Comparison of ENCODE assay signal across 19 cellular contexts in the genomic region with DNA sequence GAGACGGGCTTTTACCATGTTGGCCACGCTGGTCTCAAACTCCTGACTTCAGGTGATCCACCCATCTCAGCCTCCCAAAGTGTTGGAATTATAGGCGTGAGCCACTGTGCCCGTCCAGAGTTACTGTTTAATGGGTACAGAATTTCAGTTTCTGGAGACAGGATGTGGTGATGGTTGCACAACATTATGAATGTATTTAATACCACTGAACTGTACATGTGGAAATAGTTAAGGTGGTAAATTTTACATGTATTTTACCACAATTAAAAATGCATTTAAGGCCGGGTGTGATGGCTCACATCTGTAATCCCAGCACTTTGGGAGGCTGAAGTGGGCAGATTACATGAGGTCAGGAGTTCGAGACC. TPM values are rescaled to one million over a fixed set of nuclear protein-coding genes. Genes with fewer than 3 reads are reported as not detected.
A peak's percentile ranks its signal among the peaks of the same experiment; 100 is the strongest.
DNase-seq lines count a peak whose midpoint lies in the region; ATAC-seq and TF ChIP-seq lines count a peak whose summit lies in the region.
"Not testable (repeated sequence)": the region's sequence is repeated elsewhere in the genome, so short reads cannot be mapped to it uniquely, and the experiment has no call there.
"Had no signal": no experiment of that assay in that cellular context is flagged by ENCODE, and none has a peak within 500 bp of the region (broad histone marks: within the 10 kb centered on the region; RNA-seq: fewer than 3 reads in every experiment).

No MANE protein-coding gene starts in this region.

- H3K36me3 ChIP-seq in BLaER1 treated with 17β-estradiol and CSF1 and Interleukin-3, amounts not matched to agents 10 nM and 100 nM; Loucy (ENCODE audit: insufficient read depth, low read length); OCI-LY3 (replicated peaks; ENCODE audit: low read depth, low read length): not testable (repeated sequence)

- not testable (repeated sequence) for H4K20me1 ChIP-seq in BLaER1 treated with 17β-estradiol and CSF1 and Interleukin-3, amounts not matched to agents 10 nM and 100 nM; Loucy (ENCODE audit: insufficient read depth, low read length, poor library complexity, severe bottlenecking); OCI-LY3 (ENCODE audit: insufficient read depth, low read length)

- intact Hi-C loops in activated CD8-positive, alpha-beta T cell treated with anti-CD3 and anti-CD28 coated beads for 36 hours (cut with micrococcal nuclease) = not testable (repeated sequence)

- peaks cover 4 to 25% (median 15%) of the 10 kb centered on the region in 10 experiments for H3K4me1 ChIP-seq in BLaER1 treated with 17β-estradiol and CSF1 and Interleukin-3, amounts not matched to agents 10 nM and 100 nM
- not testable (repeated sequence) for H3K4me1 ChIP-seq in Loucy (ENCODE audit: insufficient read depth, low read length, poor library complexity, severe bottlenecking); OCI-LY3 (ENCODE audit: low read length)

- peak; percentile 55 for ATAC-seq in activated CD8-positive, alpha-beta T cell treated with anti-CD3 and anti-CD28 coated beads for 36 hours
- ATAC-seq in central memory CD8-positive, alpha-beta T cell (replicated peaks; ENCODE audit: extremely low read depth, poor library complexity, severe bottlenecking) = peak; percentile 76

- DNase-seq in GM04504 (ENCODE audit: low read depth) (peak; percentile 53), glomerular visceral epithelial cell (ENCODE audit: extremely low spot score) (peak; percentile 16), renal cortical epithelial cell (ENCODE audit: low read depth) (peak; percentile 18)
- peak; percentile 13 for DNase-seq in activated CD8-positive, alpha-beta T cell treated with anti-CD3 and anti-CD28 coated beads for 36 hours
- DNase-seq in central memory CD8-positive, alpha-beta T cell (ENCODE audit: low spot score in 2 of 2) = not testable (repeated sequence)

- peak overlapping the region in 9 of 11 experiments; percentile 18 to 70 (median 55); a peak in 15 of 22 replicates for H3K4me2 ChIP-seq in BLaER1 treated with 17β-estradiol and CSF1 and Interleukin-3, amounts not matched to agents 10 nM and 100 nM
- H3K4me2 ChIP-seq in Loucy (ENCODE audit: low read depth, low read length, poor library complexity, severe bottlenecking) (peak overlapping the region; percentile 40), OCI-LY3 (ENCODE audit: low read length) (peak overlapping the region; percentile 22; the same call in 1 of the 2 replicates)

- peak overlapping the region in 5 of 11 experiments; percentile 14 to 63 (median 22); a peak in 6 of 22 replicates for H3K27ac ChIP-seq in BLaER1 treated with 17β-estradiol and CSF1 and Interleukin-3, amounts not matched to agents 10 nM and 100 nM
- not testable (repeated sequence) for H3K27ac ChIP-seq in OCI-LY3 (ENCODE audit: low read length)

- POLR2A ChIA-PET in activated CD8-positive, alpha-beta T cell treated with anti-CD3 and anti-CD28 coated beads for 36 hours (lab: Charles Lee) = interaction anchor here (0.6 to 0.7 kb wide), 2 partner anchors 102 to 219 kb away, joined by 3 read pairs; no protein-coding TSS in a partner anchor

- H3K9me3 Mint-ChIP-seq in activated CD8-positive, alpha-beta T cell treated with anti-CD3 and anti-CD28 coated beads for 36 hours; central memory CD8-positive, alpha-beta T cell: not testable (repeated sequence)

- not testable (repeated sequence) for H3K27me3 Mint-ChIP-seq in activated CD8-positive, alpha-beta T cell treated with anti-CD3 and anti-CD28 coated beads for 36 hours; central memory CD8-positive, alpha-beta T cell

- not testable (repeated sequence) for H3K9ac ChIP-seq in BLaER1 treated with 17β-estradiol and CSF1 and Interleukin-3, amounts not matched to agents 10 nM and 100 nM; Loucy (ENCODE audit: low read depth, low read length, poor library complexity, severe bottlenecking); OCI-LY3 (ENCODE audit: low read length)

- H3K9me3 ChIP-seq in BLaER1 treated with 17β-estradiol and CSF1 and Interleukin-3, amounts not matched to agents 10 nM and 100 nM (replicated peaks in 1 of 11); Loucy (ENCODE audit: insufficient read depth, low read depth, low read length); OCI-LY3 (ENCODE audit: insufficient read depth, low read length): not testable (repeated sequence)

- not testable (repeated sequence) for TF ChIP-seq CTCF in Loucy (conservative IDR thresholded peaks at IDR 0.05; ENCODE audit: low read length); OCI-LY3 (IDR thresholded peaks at IDR 0.05; ENCODE audit: low read depth, low read length); activated CD8-positive, alpha-beta T cell treated with anti-CD3 and anti-CD28 coated beads for 36 hours (IDR thresholded peaks at IDR 0.05)

- H2AFZ ChIP-seq in Loucy (ENCODE audit: low read length); OCI-LY3 (ENCODE audit: low read depth, low read length): not testable (repeated sequence)

- CTCF ChIA-PET in activated CD8-positive, alpha-beta T cell treated with anti-CD3 and anti-CD28 coated beads for 36 hours (lab: Charles Lee) = interaction anchor here (1.4 kb wide), 1 partner anchor 24 kb away, joined by 3 read pairs; no protein-coding TSS in a partner anchor

- H3K4me1 Mint-ChIP-seq in activated CD8-positive, alpha-beta T cell treated with anti-CD3 and anti-CD28 coated beads for 36 hours (ENCODE audit: low read depth); central memory CD8-positive, alpha-beta T cell: not testable (repeated sequence)

- not testable (repeated sequence) for H3K27ac Mint-ChIP-seq in activated CD8-positive, alpha-beta T cell treated with anti-CD3 and anti-CD28 coated beads for 36 hours; central memory CD8-positive, alpha-beta T cell (ENCODE audit: low read depth)

- not testable (repeated sequence) for H3K27me3 ChIP-seq in BLaER1 treated with 17β-estradiol and CSF1 and Interleukin-3, amounts not matched to agents 10 nM and 100 nM; Loucy (ENCODE audit: insufficient read depth, low read length, poor library complexity, severe bottlenecking)
- peaks cover 11% of the 10 kb centered on the region; the same call in 1 of the 2 replicates for H3K27me3 ChIP-seq in OCI-LY3 (ENCODE audit: low read depth, low read length)

- H3K4me3 ChIP-seq in BLaER1 treated with 17β-estradiol and CSF1 and Interleukin-3, amounts not matched to agents 10 nM and 100 nM; Loucy (ENCODE audit: low read length, poor library complexity, severe bottlenecking): not testable (repeated sequence)
- peak overlapping the region; percentile 29 for H3K4me3 ChIP-seq in OCI-LY3 (ENCODE audit: low read length)

- not testable (repeated sequence) for H3K79me2 ChIP-seq in Loucy (ENCODE audit: insufficient read depth, low read length); OCI-LY3 (ENCODE audit: low read length)

- H3K9me2 ChIP-seq in Loucy (replicated peaks; ENCODE audit: low read depth, low read length) = not testable (repeated sequence)

- not testable (repeated sequence) for H3K36me3 Mint-ChIP-seq in activated CD8-positive, alpha-beta T cell treated with anti-CD3 and anti-CD28 coated beads for 36 hours (ENCODE audit: low read depth); central memory CD8-positive, alpha-beta T cell (ENCODE audit: insufficient read depth)

- not testable (repeated sequence) for H3F3A ChIP-seq in Loucy (ENCODE audit: low read depth)

- not testable (repeated sequence) for H3K4me3 Mint-ChIP-seq in activated CD8-positive, alpha-beta T cell treated with anti-CD3 and anti-CD28 coated beads for 36 hours; central memory CD8-positive, alpha-beta T cell

RNA-seq across cellular contexts. Expression of gene FBXO47, which starts 9.0 kb away (rescaled TPM):
- not detected for total RNA-seq in activated CD8-positive, alpha-beta T cell treated with anti-CD3 and anti-CD28 coated beads for 36 hours
- not detected in 2 replicates for total RNA-seq in renal cortical epithelial cell
- total RNA-seq: A673; activated T-helper 2 cell treated with anti-CD3 and anti-CD28 coated beads, Interferon-gamma antibody, Interleukin-2, Interleukin-4, amounts not matched to agents 10 μg/mL and 5 μg/mL and 100 μg/mL, durations not matched to agents 14 hours and 24 hours and 36 hours; esophagus squamous epithelium; GM12878; H7; heart right ventricle; neural crest cell; PC-9; sciatic nerve; SJCRH30; T-helper 1 cell treated with Interleukin-12 subunit alpha and Interleukin-12 subunit beta and Interleukin-4 antibody, amounts not matched to agents 30 ng/mL and 1 ng/mL, for 36 hours had no signal
